Comparison of ENCODE assay signal across 1 cellular context in the genomic region with DNA sequence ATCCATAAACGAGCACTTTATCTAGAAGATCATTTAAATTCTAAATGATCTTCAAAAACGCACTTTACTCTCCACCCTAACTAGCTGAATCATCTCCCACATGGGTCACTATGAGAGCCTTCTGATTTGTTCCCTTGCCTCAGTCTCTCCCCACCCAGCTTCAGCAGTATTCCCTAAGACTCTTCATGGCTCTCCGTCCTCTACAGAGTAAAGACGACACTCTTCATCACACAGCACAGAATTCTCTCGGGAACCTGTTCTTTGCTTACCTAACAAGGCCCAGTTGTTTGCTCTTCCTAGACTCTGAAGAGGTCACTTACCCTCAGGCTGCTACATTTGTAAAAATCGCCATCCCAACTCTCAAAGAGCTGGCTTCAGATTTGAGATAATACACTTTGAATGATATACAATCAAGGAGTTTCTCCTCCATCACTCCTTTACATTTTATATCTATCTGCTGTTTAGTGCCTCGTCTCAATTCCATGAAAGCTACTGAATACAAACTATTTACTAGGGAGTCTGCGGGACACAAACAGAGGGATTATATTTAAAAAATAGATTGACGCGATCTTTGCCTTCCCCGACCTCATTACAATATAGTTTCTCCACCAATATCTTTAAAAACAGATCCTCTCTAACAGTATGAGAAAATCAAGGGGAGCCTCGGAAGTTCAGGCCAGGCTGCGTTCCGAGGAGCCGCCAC.
TF ChIP-seq lines count a peak whose summit lies in the region.

No MANE protein-coding gene starts in this region.

TF ChIP-seq in WTC11, 78 proteins besides CTCF, POLR2A, EP300 and RAD21 (continued from another document):
- TF ChIP-seq, protein P1, sequence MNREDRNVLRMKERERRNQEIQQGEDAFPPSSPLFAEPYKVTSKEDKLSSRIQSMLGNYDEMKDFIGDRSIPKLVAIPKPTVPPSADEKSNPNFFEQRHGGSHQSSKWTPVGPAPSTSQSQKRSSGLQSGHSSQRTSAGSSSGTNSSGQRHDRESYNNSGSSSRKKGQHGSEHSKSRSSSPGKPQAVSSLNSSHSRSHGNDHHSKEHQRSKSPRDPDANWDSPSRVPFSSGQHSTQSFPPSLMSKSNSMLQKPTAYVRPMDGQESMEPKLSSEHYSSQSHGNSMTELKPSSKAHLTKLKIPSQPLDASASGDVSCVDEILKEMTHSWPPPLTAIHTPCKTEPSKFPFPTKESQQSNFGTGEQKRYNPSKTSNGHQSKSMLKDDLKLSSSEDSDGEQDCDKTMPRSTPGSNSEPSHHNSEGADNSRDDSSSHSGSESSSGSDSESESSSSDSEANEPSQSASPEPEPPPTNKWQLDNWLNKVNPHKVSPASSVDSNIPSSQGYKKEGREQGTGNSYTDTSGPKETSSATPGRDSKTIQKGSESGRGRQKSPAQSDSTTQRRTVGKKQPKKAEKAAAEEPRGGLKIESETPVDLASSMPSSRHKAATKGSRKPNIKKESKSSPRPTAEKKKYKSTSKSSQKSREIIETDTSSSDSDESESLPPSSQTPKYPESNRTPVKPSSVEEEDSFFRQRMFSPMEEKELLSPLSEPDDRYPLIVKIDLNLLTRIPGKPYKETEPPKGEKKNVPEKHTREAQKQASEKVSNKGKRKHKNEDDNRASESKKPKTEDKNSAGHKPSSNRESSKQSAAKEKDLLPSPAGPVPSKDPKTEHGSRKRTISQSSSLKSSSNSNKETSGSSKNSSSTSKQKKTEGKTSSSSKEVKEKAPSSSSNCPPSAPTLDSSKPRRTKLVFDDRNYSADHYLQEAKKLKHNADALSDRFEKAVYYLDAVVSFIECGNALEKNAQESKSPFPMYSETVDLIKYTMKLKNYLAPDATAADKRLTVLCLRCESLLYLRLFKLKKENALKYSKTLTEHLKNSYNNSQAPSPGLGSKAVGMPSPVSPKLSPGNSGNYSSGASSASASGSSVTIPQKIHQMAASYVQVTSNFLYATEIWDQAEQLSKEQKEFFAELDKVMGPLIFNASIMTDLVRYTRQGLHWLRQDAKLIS (CRISPR knock-in tag; IDR thresholded peaks at IDR 0.05; ENCODE audit: borderline replicate concordance) = no peak
- TF ChIP-seq, protein P2, sequence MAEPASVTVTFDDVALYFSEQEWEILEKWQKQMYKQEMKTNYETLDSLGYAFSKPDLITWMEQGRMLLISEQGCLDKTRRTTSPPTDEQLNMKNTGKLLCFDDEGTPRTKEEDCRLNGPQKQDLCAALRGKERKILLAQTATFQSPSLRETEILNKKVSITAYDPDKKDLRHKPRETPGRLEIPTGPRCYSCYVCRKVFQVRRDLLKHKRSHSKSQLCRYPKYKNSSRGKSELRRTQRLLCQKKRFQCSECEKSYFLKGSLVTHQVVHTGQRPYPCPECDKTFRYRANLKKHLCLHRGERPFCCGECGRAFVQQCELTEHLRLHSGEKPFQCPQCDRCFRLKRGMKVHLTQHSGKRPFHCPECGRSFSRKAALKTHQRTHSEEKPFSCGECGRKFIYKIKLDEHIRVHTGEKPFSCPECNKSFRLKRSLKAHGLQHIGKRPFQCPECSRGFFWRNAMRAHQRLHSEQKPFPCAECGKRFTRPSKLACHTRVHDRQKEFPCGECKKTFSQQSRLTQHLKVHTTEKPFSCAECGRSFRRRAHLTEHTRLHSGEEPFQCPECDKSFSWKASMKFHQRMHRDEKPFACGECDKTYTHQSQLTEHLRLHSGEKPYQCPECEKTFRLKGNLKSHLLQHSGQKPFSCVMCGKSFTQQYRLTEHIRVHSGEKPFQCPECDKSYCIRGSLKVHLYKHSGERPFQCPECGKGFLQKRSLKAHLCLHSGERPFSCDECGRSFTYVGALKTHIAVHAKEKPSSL (CRISPR knock-in tag; conservative IDR thresholded peaks at IDR 0.05) = no peak
- no peak for TF ChIP-seq SP1 (CRISPR knock-in tag; conservative IDR thresholded peaks at IDR 0.05)
- TF ChIP-seq, protein P3, sequence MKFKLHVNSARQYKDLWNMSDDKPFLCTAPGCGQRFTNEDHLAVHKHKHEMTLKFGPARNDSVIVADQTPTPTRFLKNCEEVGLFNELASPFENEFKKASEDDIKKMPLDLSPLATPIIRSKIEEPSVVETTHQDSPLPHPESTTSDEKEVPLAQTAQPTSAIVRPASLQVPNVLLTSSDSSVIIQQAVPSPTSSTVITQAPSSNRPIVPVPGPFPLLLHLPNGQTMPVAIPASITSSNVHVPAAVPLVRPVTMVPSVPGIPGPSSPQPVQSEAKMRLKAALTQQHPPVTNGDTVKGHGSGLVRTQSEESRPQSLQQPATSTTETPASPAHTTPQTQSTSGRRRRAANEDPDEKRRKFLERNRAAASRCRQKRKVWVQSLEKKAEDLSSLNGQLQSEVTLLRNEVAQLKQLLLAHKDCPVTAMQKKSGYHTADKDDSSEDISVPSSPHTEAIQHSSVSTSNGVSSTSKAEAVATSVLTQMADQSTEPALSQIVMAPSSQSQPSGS (CRISPR knock-in tag; IDR thresholded peaks at IDR 0.05; ENCODE audit: borderline replicate concordance, low read depth) = no peak
- TF ChIP-seq GTF2I (CRISPR knock-in tag; conservative IDR thresholded peaks at IDR 0.05) = no peak
- no peak for TF ChIP-seq NR3C1 (CRISPR knock-in tag; conservative IDR thresholded peaks at IDR 0.05; ENCODE audit: low read depth)
- TF ChIP-seq JAZF1 (CRISPR knock-in tag; IDR thresholded peaks at IDR 0.05) = no peak
- no peak for TF ChIP-seq TCF7 (CRISPR knock-in tag; IDR thresholded peaks at IDR 0.05; ENCODE audit: low read depth)
- TF ChIP-seq FOXP1 (CRISPR knock-in tag; IDR thresholded peaks at IDR 0.05; ENCODE audit: borderline replicate concordance) = no peak
- TF ChIP-seq, protein P4, sequence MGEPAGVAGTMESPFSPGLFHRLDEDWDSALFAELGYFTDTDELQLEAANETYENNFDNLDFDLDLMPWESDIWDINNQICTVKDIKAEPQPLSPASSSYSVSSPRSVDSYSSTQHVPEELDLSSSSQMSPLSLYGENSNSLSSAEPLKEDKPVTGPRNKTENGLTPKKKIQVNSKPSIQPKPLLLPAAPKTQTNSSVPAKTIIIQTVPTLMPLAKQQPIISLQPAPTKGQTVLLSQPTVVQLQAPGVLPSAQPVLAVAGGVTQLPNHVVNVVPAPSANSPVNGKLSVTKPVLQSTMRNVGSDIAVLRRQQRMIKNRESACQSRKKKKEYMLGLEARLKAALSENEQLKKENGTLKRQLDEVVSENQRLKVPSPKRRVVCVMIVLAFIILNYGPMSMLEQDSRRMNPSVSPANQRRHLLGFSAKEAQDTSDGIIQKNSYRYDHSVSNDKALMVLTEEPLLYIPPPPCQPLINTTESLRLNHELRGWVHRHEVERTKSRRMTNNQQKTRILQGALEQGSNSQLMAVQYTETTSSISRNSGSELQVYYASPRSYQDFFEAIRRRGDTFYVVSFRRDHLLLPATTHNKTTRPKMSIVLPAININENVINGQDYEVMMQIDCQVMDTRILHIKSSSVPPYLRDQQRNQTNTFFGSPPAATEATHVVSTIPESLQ (CRISPR knock-in tag; IDR thresholded peaks at IDR 0.05) = no peak
- no peak for TF ChIP-seq FOXJ3 (CRISPR knock-in tag; IDR thresholded peaks at IDR 0.05; ENCODE audit: borderline replicate concordance)
- TF ChIP-seq GABPB1 (CRISPR knock-in tag; IDR thresholded peaks at IDR 0.05) = no peak
- TF ChIP-seq, protein P5, sequence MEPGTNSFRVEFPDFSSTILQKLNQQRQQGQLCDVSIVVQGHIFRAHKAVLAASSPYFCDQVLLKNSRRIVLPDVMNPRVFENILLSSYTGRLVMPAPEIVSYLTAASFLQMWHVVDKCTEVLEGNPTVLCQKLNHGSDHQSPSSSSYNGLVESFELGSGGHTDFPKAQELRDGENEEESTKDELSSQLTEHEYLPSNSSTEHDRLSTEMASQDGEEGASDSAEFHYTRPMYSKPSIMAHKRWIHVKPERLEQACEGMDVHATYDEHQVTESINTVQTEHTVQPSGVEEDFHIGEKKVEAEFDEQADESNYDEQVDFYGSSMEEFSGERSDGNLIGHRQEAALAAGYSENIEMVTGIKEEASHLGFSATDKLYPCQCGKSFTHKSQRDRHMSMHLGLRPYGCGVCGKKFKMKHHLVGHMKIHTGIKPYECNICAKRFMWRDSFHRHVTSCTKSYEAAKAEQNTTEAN (CRISPR knock-in tag; IDR thresholded peaks at IDR 0.05) = no peak
- TF ChIP-seq ZNF263 (CRISPR knock-in tag; IDR thresholded peaks at IDR 0.05; ENCODE audit: low read depth) = no peak
- TF ChIP-seq, protein P6, sequence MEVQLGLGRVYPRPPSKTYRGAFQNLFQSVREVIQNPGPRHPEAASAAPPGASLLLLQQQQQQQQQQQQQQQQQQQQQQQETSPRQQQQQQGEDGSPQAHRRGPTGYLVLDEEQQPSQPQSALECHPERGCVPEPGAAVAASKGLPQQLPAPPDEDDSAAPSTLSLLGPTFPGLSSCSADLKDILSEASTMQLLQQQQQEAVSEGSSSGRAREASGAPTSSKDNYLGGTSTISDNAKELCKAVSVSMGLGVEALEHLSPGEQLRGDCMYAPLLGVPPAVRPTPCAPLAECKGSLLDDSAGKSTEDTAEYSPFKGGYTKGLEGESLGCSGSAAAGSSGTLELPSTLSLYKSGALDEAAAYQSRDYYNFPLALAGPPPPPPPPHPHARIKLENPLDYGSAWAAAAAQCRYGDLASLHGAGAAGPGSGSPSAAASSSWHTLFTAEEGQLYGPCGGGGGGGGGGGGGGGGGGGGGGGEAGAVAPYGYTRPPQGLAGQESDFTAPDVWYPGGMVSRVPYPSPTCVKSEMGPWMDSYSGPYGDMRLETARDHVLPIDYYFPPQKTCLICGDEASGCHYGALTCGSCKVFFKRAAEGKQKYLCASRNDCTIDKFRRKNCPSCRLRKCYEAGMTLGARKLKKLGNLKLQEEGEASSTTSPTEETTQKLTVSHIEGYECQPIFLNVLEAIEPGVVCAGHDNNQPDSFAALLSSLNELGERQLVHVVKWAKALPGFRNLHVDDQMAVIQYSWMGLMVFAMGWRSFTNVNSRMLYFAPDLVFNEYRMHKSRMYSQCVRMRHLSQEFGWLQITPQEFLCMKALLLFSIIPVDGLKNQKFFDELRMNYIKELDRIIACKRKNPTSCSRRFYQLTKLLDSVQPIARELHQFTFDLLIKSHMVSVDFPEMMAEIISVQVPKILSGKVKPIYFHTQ (CRISPR knock-in tag; IDR thresholded peaks at IDR 0.05) = no peak
- no peak for TF ChIP-seq ZNF121 (CRISPR knock-in tag; IDR thresholded peaks at IDR 0.05)
TF ChIP-seq in WTC11: peak in this region for 0.
